1 cellular context compared by ENCODE assay signal in the genomic region with DNA sequence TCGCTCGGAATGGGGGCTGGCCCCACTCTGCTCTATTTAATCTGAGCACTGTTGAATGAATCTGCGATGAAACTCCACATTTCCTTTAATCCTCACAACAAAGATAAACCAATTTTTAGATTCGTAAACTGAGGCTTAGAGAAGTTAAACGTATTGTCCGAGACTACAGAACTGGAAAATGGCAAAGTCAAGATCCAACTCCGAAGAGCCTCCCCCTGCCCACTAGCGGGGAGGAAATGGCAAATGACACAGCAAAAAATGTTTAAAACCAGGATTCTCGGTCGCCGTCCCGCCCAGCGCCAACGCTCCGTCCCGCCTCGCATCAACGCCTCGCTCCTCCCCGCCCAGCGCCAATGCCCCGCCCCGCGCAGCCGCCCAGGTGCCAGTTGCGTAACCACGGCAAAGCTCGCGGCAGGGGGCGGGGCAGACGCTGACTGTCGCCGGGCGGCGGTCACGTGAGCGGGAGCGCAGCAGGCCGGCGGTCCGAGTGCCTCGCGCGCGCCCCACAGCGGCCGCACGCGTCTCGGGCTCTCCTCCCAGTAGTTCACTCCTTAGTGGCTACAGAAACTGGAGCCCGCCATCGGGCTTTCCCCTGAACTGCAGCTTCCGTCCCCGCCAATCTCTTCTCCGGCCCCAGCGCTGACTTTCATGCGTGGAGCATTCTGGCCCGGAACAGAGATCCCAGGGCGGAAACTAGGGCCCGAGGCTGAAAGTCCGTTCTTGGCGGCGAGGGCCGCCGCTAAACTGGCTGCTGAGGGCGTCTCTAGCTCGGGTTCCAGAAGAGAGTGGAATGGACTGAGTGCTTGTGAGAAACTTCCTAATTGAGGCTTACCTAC.
TF ChIP-seq lines count a peak whose summit lies in the region.

No MANE protein-coding gene starts in this region.

TF ChIP-seq in IMR-90, 13 proteins besides CTCF, POLR2A, EP300 and RAD21 (continued from another document):
- TF ChIP-seq CHD1 (IDR thresholded peaks at IDR 0.05; ENCODE audit: low read depth, low read length) (no peak; the same call in 1 of the 2 replicates), RCOR1 (IDR thresholded peaks at IDR 0.05; ENCODE audit: insufficient replicate concordance, low read length) (no peak), BHLHE40 (IDR thresholded peaks at IDR 0.05; ENCODE audit: low read depth, low read length) (peak; percentile 97), SMC3 (IDR thresholded peaks at IDR 0.05; ENCODE audit: low read depth, low read length) (peak; percentile 55), MAFK (IDR thresholded peaks at IDR 0.05; ENCODE audit: low read depth, low read length) (peak; percentile 76), MXI1 (IDR thresholded peaks at IDR 0.05; ENCODE audit: borderline replicate concordance, low read depth, low read length) (0 out of 2 replicates have a peak, but pooled peaks have one; percentile 55), RFX5 (IDR thresholded peaks at IDR 0.05; ENCODE audit: low read depth, low read length) (no peak), NFE2L2 (IDR thresholded peaks at IDR 0.05; ENCODE audit: low read depth, low read length) (peak; percentile 97), CEBPB (IDR thresholded peaks at IDR 0.05; ENCODE audit: low read depth, low read length) (peak; percentile 100), FOS (IDR thresholded peaks at IDR 0.05; ENCODE audit: low read depth, low read length) (0 out of 2 replicates have a peak, but pooled peaks have one; percentile 14), MAZ (IDR thresholded peaks at IDR 0.05; ENCODE audit: borderline replicate concordance, low read depth, low read length) (peak; percentile 96; the same call in 1 of the 2 replicates)
- TF ChIP-seq, protein P1, sequence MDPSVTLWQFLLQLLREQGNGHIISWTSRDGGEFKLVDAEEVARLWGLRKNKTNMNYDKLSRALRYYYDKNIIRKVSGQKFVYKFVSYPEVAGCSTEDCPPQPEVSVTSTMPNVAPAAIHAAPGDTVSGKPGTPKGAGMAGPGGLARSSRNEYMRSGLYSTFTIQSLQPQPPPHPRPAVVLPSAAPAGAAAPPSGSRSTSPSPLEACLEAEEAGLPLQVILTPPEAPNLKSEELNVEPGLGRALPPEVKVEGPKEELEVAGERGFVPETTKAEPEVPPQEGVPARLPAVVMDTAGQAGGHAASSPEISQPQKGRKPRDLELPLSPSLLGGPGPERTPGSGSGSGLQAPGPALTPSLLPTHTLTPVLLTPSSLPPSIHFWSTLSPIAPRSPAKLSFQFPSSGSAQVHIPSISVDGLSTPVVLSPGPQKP (IDR thresholded peaks at IDR 0.05; ENCODE audit: borderline replicate concordance, low read depth, low read length), result no peak
